8 cellular contexts compared by ENCODE assay signal in genomic region chr20:50165687-50166554, GRCh38. TPM values are rescaled to one million over a fixed set of nuclear protein-coding genes. Genes with fewer than 3 reads are reported as not detected.
DNase-seq lines count a peak whose midpoint lies in the region; ATAC-seq and TF ChIP-seq lines count a peak whose summit lies in the region.

No MANE protein-coding gene starts in this region.

- DNase-seq in GM03348 (ENCODE audit: low spot score) (peak; percentile 96), NCI-H1417 (lab: John Stamatoyannopoulos, UW) (peak; percentile 96 to 100 (median 97)), SW480 (ENCODE audit: low spot score) (peak; percentile 100), adrenal gland (peak; percentile 97 to 100 (median 99)), heart right ventricle (peak; percentile 92 to 98), posterior cingulate gyrus (peak; percentile 72 to 98 (median 85)), type B pancreatic cell (ENCODE audit: extremely low spot score, unreplicated experiment) (peak; percentile 87)

- no peak for TF ChIP-seq CTCF in adrenal gland (IDR thresholded peaks at IDR 0.05)
- TF ChIP-seq CTCF in heart right ventricle (IDR thresholded peaks at IDR 0.05) = peak in 1 of 9 donors; percentile 22
- TF ChIP-seq CTCF in type B pancreatic cell (conservative IDR thresholded peaks at IDR 0.05) = no peak

- H3K9me3 ChIP-seq in adrenal gland (replicated peaks in 1 of 3) = no peaks in the 10 kb centered on the region
- peaks cover 0 to 6% (median 0%) of the 10 kb centered on the region in 11 donors for H3K9me3 ChIP-seq in heart right ventricle

- H3K4me3 Mint-ChIP-seq in type B pancreatic cell = peak overlapping the region; percentile 85

- TF ChIP-seq POLR2A in adrenal gland (IDR thresholded peaks at IDR 0.05) = peak in 1 of 2 donors; percentile 90

- H3K4me1 ChIP-seq in adrenal gland (replicated peaks in 1 of 2) = peaks cover 7 to 13% of the 10 kb centered on the region in 2 donors
- peaks cover 5 to 42% (median 20%) of the 10 kb centered on the region in 9 donors for H3K4me1 ChIP-seq in heart right ventricle

- peak overlapping the region; percentile 69 to 99 (median 94) for H3K27ac ChIP-seq in adrenal gland
- H3K27ac ChIP-seq in heart right ventricle = peak overlapping the region; percentile 26 to 95 (median 88)

- intact Hi-C loops in adrenal gland (cut with DNase I) (loop anchor here in 1 of 2 donors (5.0 kb wide), 1 partner anchor 44 kb away; no protein-coding TSS in a partner anchor), heart right ventricle (cut with DNase I) (loop anchor here in 7 of 10 donors (2.0 to 5.0 kb wide), 5 partner anchors 39 to 184 kb away; partner anchors contain the start of gene SNAI1 (in 4 of the 7)), posterior cingulate gyrus (cut with DNase I) (no loop called here)

- ATAC-seq in HG02588 (IDR thresholded peaks at IDR 0.05; ENCODE audit: unreplicated experiment) (peak; percentile 87), heart right ventricle (peak; percentile 95 to 99 (median 98))

- H3K27me3 ChIP-seq in adrenal gland (no peaks in the 10 kb centered on the region), heart right ventricle (no peaks in the 10 kb centered on the region)

- H3K27me3 Mint-ChIP-seq in type B pancreatic cell = no peaks in the 10 kb centered on the region

- H3K4me1 Mint-ChIP-seq in type B pancreatic cell (ENCODE audit: unreplicated experiment) = peaks cover 33% of the 10 kb centered on the region

- H3K9me3 Mint-ChIP-seq in type B pancreatic cell = peaks cover 5% of the 10 kb centered on the region

- H3K36me3 Mint-ChIP-seq in type B pancreatic cell = peaks cover 4% of the 10 kb centered on the region

- peak overlapping the region; percentile 97 for H3K27ac Mint-ChIP-seq in type B pancreatic cell

- no peaks in the 10 kb centered on the region for H3K36me3 ChIP-seq in adrenal gland (replicated peaks in 1 of 2)
- no peaks in the 10 kb centered on the region for H3K36me3 ChIP-seq in heart right ventricle

- H3K4me3 ChIP-seq in adrenal gland (peak overlapping the region in 2 of 4 donors; percentile 0 to 51), heart right ventricle (peak overlapping the region in 8 of 10 donors; percentile 8 to 49 (median 40))

- WGBS in adrenal gland, 4 donors = 2 to 4% (median 4%) methylated on average over 20 of the region's 20 CpGs
- 4 to 6% methylated on average over 20 of the region's 20 CpGs for WGBS in heart right ventricle, 2 donors

RNA-seq across cellular contexts. Expression of gene PEDS1, which starts 12.4 kb away (rescaled TPM):
- total RNA-seq in adrenal gland (10 to 100 TPM; 18.7 to 39.1 (median 28.5) TPM), heart right ventricle (10 to 100 TPM; 12.2 to 36.2 (median 19.4) TPM), type B pancreatic cell (ENCODE audit: low replicate concordance) (29.9 and 42.9 TPM in 2 replicates)
- polyA plus RNA-seq in adrenal gland (10 to 100 TPM; 29.4 to 32.6 (median 30.2) TPM), heart right ventricle (10 to 100 TPM; 31.1 to 40.2 TPM)

RNA-seq across cellular contexts. Expression of gene CEBPB, which starts 24.7 kb away (rescaled TPM):
- total RNA-seq in adrenal gland (100 to 1,000 TPM; 148 to 272 (median 252) TPM), heart right ventricle (100 to 1,000 TPM in 1 of 10 donors, 10 to 100 TPM in 9; 28.9 to 104 (median 42.3) TPM), type B pancreatic cell (ENCODE audit: low replicate concordance) (23.0 and 54.1 TPM in 2 replicates)
- polyA plus RNA-seq in adrenal gland (10 to 100 TPM; 31.0 to 74.7 (median 39.3) TPM), heart right ventricle (10 to 100 TPM; 20.9 to 44.1 TPM)

RNA-seq across cellular contexts. Expression of gene UBE2V1, which starts 53.0 kb away (rescaled TPM):
- total RNA-seq in adrenal gland (100 to 1,000 TPM in 2 of 8 donors, 10 to 100 TPM in 6; 57.4 to 123 (median 79.4) TPM), heart right ventricle (100 to 1,000 TPM in 2 of 10 donors, 10 to 100 TPM in 8; 72.6 to 113 (median 90.2) TPM), type B pancreatic cell (ENCODE audit: low replicate concordance) (90.5 and 117 TPM in 2 replicates)
- polyA plus RNA-seq in adrenal gland (100 to 1,000 TPM in 1 of 3 donors, 10 to 100 TPM in 2; 78.7 to 242 (median 80.0) TPM), heart right ventricle (10 to 100 TPM; 61.9 to 80.0 TPM)
